23 cellular contexts compared by ENCODE assay signal in the genomic region with DNA sequence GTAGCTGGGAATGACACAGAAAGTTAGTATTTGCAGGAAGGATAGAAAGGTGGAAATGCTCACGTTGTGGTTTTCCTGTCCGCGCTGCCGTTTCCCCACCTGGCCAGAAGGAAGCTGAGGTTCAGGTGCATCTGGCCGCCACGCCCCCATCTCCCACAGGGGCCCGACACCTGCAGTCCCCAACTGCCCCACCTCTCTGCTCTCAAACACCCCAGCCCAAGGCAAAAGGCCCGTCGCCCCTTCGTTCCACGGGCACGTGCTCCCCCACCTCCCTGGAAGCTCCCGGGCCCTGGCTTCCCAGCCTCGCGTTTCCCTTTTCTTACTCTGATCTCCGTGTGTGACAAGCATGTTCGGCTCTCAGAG.
"Had no signal": no experiment of that assay in that cellular context is flagged by ENCODE, and none has a peak within 500 bp of the region (broad histone marks: within the 10 kb centered on the region; RNA-seq: fewer than 3 reads in every experiment).

No MANE protein-coding gene starts in this region.

- H3K4me1 Mint-ChIP-seq: immature natural killer cell; mesothelial cell of epicardium; neural crest cell; stimulated activated effector memory CD8-positive, alpha-beta T cell treated with anti-CD3 and anti-CD28 coated beads, Interleukin-12 subunit alpha, Interleukin-12 subunit beta, amount 100 ng/mL, for 72 hours had no signal

- H3K27ac Mint-ChIP-seq: immature natural killer cell; mesothelial cell of epicardium; naive B cell; natural killer cell treated with Interleukin-12 subunit alpha and Interleukin-12 subunit beta and Interleukin-15 and Interleukin-18, amount 100 ng/mL, for 72 hours; stimulated activated effector memory CD8-positive, alpha-beta T cell treated with anti-CD3 and anti-CD28 coated beads, Interleukin-12 subunit alpha, Interleukin-12 subunit beta, amount 100 ng/mL, for 72 hours had no signal

- DNase-seq: effector CD4-positive, alpha-beta T cell; hypothalamus; immature natural killer cell; islet precursor cell; mesenchymal stem cell; naive B cell; stimulated activated CD4-positive, alpha-beta T cell treated with anti-CD3 and anti-CD28 coated beads, Interleukin-2, amount 100 ng/mL, for 24 hours; stimulated activated CD4-positive, alpha-beta T cell treated with anti-CD3 and anti-CD28 coated beads, Interleukin-4, amount 100 ng/mL, for 24 hours; stimulated activated naive CD4-positive, alpha-beta T cell treated with Interleukin-2 at 50 U/mL for 16 hours; stomach; thyroid gland; trophoblast cell had no signal

- H3K36me3 Mint-ChIP-seq: immature natural killer cell; mesothelial cell of epicardium; naive B cell; natural killer cell treated with Interleukin-12 subunit alpha and Interleukin-12 subunit beta and Interleukin-15 and Interleukin-18, amount 100 ng/mL, for 72 hours; stimulated activated effector memory CD8-positive, alpha-beta T cell treated with anti-CD3 and anti-CD28 coated beads, Interleukin-12 subunit alpha, Interleukin-12 subunit beta, amount 100 ng/mL, for 72 hours had no signal

- H3K27me3 ChIP-seq: dorsolateral prefrontal cortex, neutrophil, pancreas, right lobe of liver, thyroid gland, vagina had no signal

- H3K9me3 Mint-ChIP-seq: immature natural killer cell; mesothelial cell of epicardium; natural killer cell treated with Interleukin-12 subunit alpha and Interleukin-12 subunit beta and Interleukin-15 and Interleukin-18, amount 100 ng/mL, for 72 hours had no signal

- H3K36me3 ChIP-seq: neutrophil, pancreas, right lobe of liver, stomach, thyroid gland, vagina had no signal

- H3K4me3 Mint-ChIP-seq: immature natural killer cell; mesothelial cell of epicardium; naive B cell; natural killer cell treated with Interleukin-12 subunit alpha and Interleukin-12 subunit beta and Interleukin-15 and Interleukin-18, amount 100 ng/mL, for 72 hours; neural crest cell; stimulated activated effector memory CD8-positive, alpha-beta T cell treated with anti-CD3 and anti-CD28 coated beads, Interleukin-12 subunit alpha, Interleukin-12 subunit beta, amount 100 ng/mL, for 72 hours had no signal

- H3K27ac ChIP-seq: dorsolateral prefrontal cortex, neutrophil, pancreas, right lobe of liver, stomach, thyroid gland, vagina had no signal

- H3K4me3 ChIP-seq: dorsolateral prefrontal cortex, mucosa of descending colon, pancreas, right lobe of liver, smooth muscle cell, stomach, thyroid gland, vagina had no signal

- H3K4me1 ChIP-seq: pancreas, right lobe of liver, stomach, thyroid gland, vagina had no signal

- H3K9me3 ChIP-seq: mucosa of descending colon, neutrophil, pancreas, right lobe of liver, thyroid gland, vagina had no signal

- H3K4me2 ChIP-seq: smooth muscle cell had no signal
